In the genomic region with DNA sequence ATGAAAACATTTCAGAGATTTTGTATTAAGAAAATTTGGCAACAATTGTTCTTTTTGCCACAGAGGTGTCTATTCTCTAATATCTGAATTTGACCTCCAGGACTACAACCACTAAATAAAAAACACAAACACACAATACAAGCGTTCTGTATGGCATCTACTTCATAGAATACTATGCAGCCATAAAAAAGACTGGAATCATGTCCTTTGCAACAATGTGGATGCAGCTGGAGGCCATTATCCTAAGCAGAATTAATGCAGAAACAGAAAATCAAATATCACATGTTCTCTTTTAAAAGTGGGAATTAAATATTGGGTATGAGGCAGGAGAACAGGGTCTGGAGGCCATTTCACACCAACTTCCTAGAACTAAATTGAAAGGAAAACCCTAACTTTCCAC, we compare ENCODE assay signal across 11 cellular contexts.
"Had no signal": no experiment of that assay in that cellular context is flagged by ENCODE, and none has a peak within 500 bp of the region (broad histone marks: within the 10 kb centered on the region; RNA-seq: fewer than 3 reads in every experiment).

No MANE protein-coding gene starts in this region.

- H3K4me3 Mint-ChIP-seq: GM23338, H9, HFFc6 had no signal

- H3K9me3 Mint-ChIP-seq: GM23338, H9, HFFc6 had no signal

- H3K9me3 ChIP-seq: HAP-1 had no signal

- H3K4me1 ChIP-seq: HAP-1 had no signal

- H3K4me1 Mint-ChIP-seq: H9 had no signal

- H3K27ac ChIP-seq: GM23248 had no signal

- H3K27ac Mint-ChIP-seq: GM23338, H9, HFFc6 had no signal

- FAIRE-seq: H1, H54 had no signal

- DNase-seq: GM23248, GOT3, H7, H9, HCEC 1CT, HFFc6 had no signal

- H3K4me3 ChIP-seq: GM23248, GM23338, HAP-1 had no signal

- H2AFZ ChIP-seq: GM23248, GM23338 had no signal

- ATAC-seq: GM23338, HCT116 had no signal

- H3K4me2 ChIP-seq: GM23338 had no signal

- H3K9ac ChIP-seq: GM23248 had no signal
